13 cellular contexts compared by ENCODE assay signal in genomic region chr21:17738171-17738953, GRCh38.
DNase-seq lines count a peak whose midpoint lies in the region; ATAC-seq and TF ChIP-seq lines count a peak whose summit lies in the region.
"Had no signal": no experiment of that assay in that cellular context is flagged by ENCODE, and none has a peak within 500 bp of the region (broad histone marks: within the 10 kb centered on the region; RNA-seq: fewer than 3 reads in every experiment).

No MANE protein-coding gene starts in this region.

- no peak overlapping the region for H2BK15ac ChIP-seq in mesenchymal stem cell (ENCODE audit: low read depth, poor library complexity, severe bottlenecking)

- DNase-seq in choroid plexus epithelial cell (ENCODE audit: low read depth) (peak; percentile 53), mesenchymal stem cell (peak; percentile 16), transverse colon (peak; percentile 18)
- DNase-seq in stimulated activated naive CD4-positive, alpha-beta T cell treated with Interleukin-2 at 50 U/mL for 16 hours (lab: John Stamatoyannopoulos, UW), result no peak
- DNase-seq: DMS 273 treated with DMSO at 0.1 percent for 48 hours, NCI-H1048, NCI-H187, NCI-H69 had no signal

- no peak overlapping the region for H3K4me2 ChIP-seq in Loucy (ENCODE audit: low read depth, low read length, poor library complexity, severe bottlenecking)
- H3K4me2 ChIP-seq in mesenchymal stem cell (ENCODE audit: low read length, poor library complexity, severe bottlenecking), result no peak overlapping the region
- H3K4me2 ChIP-seq: BLaER1 had no signal

- no peak overlapping the region for H2BK5ac ChIP-seq in mesenchymal stem cell (ENCODE audit: low read depth, low read length, poor library complexity, severe bottlenecking)

- no peaks in the 10 kb centered on the region for H3F3A ChIP-seq in Loucy (ENCODE audit: low read depth)

- H2BK12ac ChIP-seq in mesenchymal stem cell (ENCODE audit: low read length in 2 of 2), result peak overlapping the region in 1 of 2 experiments; percentile 11

- H2AFZ ChIP-seq in Loucy (ENCODE audit: low read length) (0 out of 2 replicates have a peak overlapping the region, but pooled peaks have one; percentile 7), mesenchymal stem cell (ENCODE audit: low read depth, low read length) (no peak overlapping the region)

- no peak for TF ChIP-seq POLR2A in transverse colon (IDR thresholded peaks at IDR 0.05)

- H3K14ac ChIP-seq in mesenchymal stem cell (ENCODE audit: low read length in 2 of 2), result no peak overlapping the region

- H3K4me1 ChIP-seq in Loucy (ENCODE audit: insufficient read depth, low read length, poor library complexity, severe bottlenecking) (no peaks in the 10 kb centered on the region), mesenchymal stem cell (ENCODE audit: control insufficient read depth, insufficient read depth, low read depth, low read length) (no peaks in the 10 kb centered on the region), transverse colon (no peaks in the 10 kb centered on the region)
- H3K4me1 ChIP-seq: BLaER1, SJSA1 had no signal

- H3K4me3 ChIP-seq in Loucy (ENCODE audit: low read length, poor library complexity, severe bottlenecking) (no peak overlapping the region), choroid plexus epithelial cell (ENCODE audit: low read depth, low read length) (no peak overlapping the region), mesenchymal stem cell (ENCODE audit: insufficient read depth in 1 of 2, low read depth in 1 of 2, low read length in 2 of 2) (no peak overlapping the region), transverse colon (no peak overlapping the region)
- H3K4me3 ChIP-seq: BLaER1, SJSA1 had no signal

- no peak for ATAC-seq in GM21786 (IDR thresholded peaks at IDR 0.05; ENCODE audit: unreplicated experiment)
- ATAC-seq in HG03135 (IDR thresholded peaks at IDR 0.05; ENCODE audit: unreplicated experiment), result no peak

- H3K36me3 ChIP-seq in Loucy (ENCODE audit: insufficient read depth, low read length) (no peaks in the 10 kb centered on the region), mesenchymal stem cell (ENCODE audit: control insufficient read depth in 1 of 2, insufficient read depth in 2 of 2, low read depth in 1 of 2, low read length in 2 of 2) (no peaks in the 10 kb centered on the region), transverse colon (no peaks in the 10 kb centered on the region)
- H3K36me3 ChIP-seq: BLaER1, SJSA1 had no signal

- 80% methylated on average over 8 of the region's 11 CpGs for WGBS in mesenchymal stem cell
- WGBS in transverse colon (ENCODE audit: low coverage in 1 of 2), 2 donors, result 63 to 67% methylated on average over 9 to 11 of the region's 11 CpGs

- intact Hi-C loops in transverse colon (cut with DNase I; ENCODE audit: low total_unique reads), result no loop called here

- H3K27me3 ChIP-seq in Loucy (ENCODE audit: insufficient read depth, low read length, poor library complexity, severe bottlenecking) (no peaks in the 10 kb centered on the region), mesenchymal stem cell (ENCODE audit: control insufficient read depth in 1 of 2, insufficient read depth in 1 of 2, low read length in 2 of 2) (no peaks in the 10 kb centered on the region), transverse colon (no peaks in the 10 kb centered on the region)
- H3K27me3 ChIP-seq: BLaER1, SJSA1 had no signal

- H3K9ac ChIP-seq in Loucy (ENCODE audit: low read depth, low read length, poor library complexity, severe bottlenecking), result no peak overlapping the region
- no peak overlapping the region for H3K9ac ChIP-seq in mesenchymal stem cell (ENCODE audit: low read length)
- H3K9ac ChIP-seq: BLaER1 had no signal

- no peaks in the 10 kb centered on the region for H3K9me2 ChIP-seq in Loucy (replicated peaks; ENCODE audit: low read depth, low read length)

- H2AK5ac ChIP-seq in mesenchymal stem cell (ENCODE audit: low read length, severe bottlenecking), result no peak overlapping the region

- TF ChIP-seq CTCF in Loucy (conservative IDR thresholded peaks at IDR 0.05; ENCODE audit: low read length) (no peak), choroid plexus epithelial cell (conservative IDR thresholded peaks at IDR 0.05; ENCODE audit: low read depth, low read length) (no peak), transverse colon (IDR thresholded peaks at IDR 0.05) (no peak)

- TF ChIP-seq EP300 in transverse colon (IDR thresholded peaks at IDR 0.05; ENCODE audit: low read depth), result no peak

- H3K79me1 ChIP-seq in mesenchymal stem cell (replicated peaks; ENCODE audit: low read length, poor library complexity, severe bottlenecking), result no peaks in the 10 kb centered on the region

- H3K79me2 ChIP-seq in Loucy (ENCODE audit: insufficient read depth, low read length), result no peaks in the 10 kb centered on the region

- no peaks in the 10 kb centered on the region for H4K20me1 ChIP-seq in Loucy (ENCODE audit: insufficient read depth, low read length, poor library complexity, severe bottlenecking)
- H4K20me1 ChIP-seq: BLaER1 had no signal

- H4K91ac ChIP-seq in mesenchymal stem cell (ENCODE audit: low read length), result no peak overlapping the region

- H3K4ac ChIP-seq in mesenchymal stem cell (ENCODE audit: low read depth in 1 of 2, low read length in 2 of 2), result no peak overlapping the region

- no peaks in the 10 kb centered on the region for H3K9me3 ChIP-seq in Loucy (ENCODE audit: insufficient read depth, low read depth, low read length)
- no peaks in the 10 kb centered on the region for H3K9me3 ChIP-seq in mesenchymal stem cell (ENCODE audit: control insufficient read depth, low read length)
- no peaks in the 10 kb centered on the region for H3K9me3 ChIP-seq in transverse colon
- H3K9me3 ChIP-seq: SJSA1 had no signal

- H3K18ac ChIP-seq in mesenchymal stem cell (ENCODE audit: low read depth in 1 of 2, low read length in 2 of 2), result no peak overlapping the region

- in situ Hi-C loops in transverse colon (cut with MboI; ENCODE audit: low pct_ligation_motif_present in 1 of 4, low pct_unique_long_range_greater_than_20kb in 1 of 4, low sequenced_read_pairs in 3 of 4), result no loop called here

- H3K23ac ChIP-seq in mesenchymal stem cell (ENCODE audit: low read length in 2 of 2), result no peak overlapping the region

- H3K27ac ChIP-seq in mesenchymal stem cell (ENCODE audit: low read length, poor library complexity, severe bottlenecking) (no peak overlapping the region), transverse colon (peak overlapping the region in 1 of 4 donors; percentile 15)
- H3K27ac ChIP-seq: BLaER1, SJSA1 had no signal

- H2BK120ac ChIP-seq in mesenchymal stem cell (ENCODE audit: low read depth, low read length), result no peak overlapping the region

- H4K8ac ChIP-seq in mesenchymal stem cell (ENCODE audit: low read length), result no peak overlapping the region
